Comparison of ENCODE assay signal across 1 cellular context in genomic region chr1:161953256-161953920, GRCh38.
TF ChIP-seq lines count a peak whose summit lies in the region.

No MANE protein-coding gene starts in this region.

TF ChIP-seq in K562, 482 proteins besides CTCF, POLR2A, EP300 and RAD21 (continued from another document and continues in another):
- TF ChIP-seq, protein P1, sequence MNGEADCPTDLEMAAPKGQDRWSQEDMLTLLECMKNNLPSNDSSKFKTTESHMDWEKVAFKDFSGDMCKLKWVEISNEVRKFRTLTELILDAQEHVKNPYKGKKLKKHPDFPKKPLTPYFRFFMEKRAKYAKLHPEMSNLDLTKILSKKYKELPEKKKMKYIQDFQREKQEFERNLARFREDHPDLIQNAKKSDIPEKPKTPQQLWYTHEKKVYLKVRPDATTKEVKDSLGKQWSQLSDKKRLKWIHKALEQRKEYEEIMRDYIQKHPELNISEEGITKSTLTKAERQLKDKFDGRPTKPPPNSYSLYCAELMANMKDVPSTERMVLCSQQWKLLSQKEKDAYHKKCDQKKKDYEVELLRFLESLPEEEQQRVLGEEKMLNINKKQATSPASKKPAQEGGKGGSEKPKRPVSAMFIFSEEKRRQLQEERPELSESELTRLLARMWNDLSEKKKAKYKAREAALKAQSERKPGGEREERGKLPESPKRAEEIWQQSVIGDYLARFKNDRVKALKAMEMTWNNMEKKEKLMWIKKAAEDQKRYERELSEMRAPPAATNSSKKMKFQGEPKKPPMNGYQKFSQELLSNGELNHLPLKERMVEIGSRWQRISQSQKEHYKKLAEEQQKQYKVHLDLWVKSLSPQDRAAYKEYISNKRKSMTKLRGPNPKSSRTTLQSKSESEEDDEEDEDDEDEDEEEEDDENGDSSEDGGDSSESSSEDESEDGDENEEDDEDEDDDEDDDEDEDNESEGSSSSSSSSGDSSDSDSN (IDR thresholded peaks at IDR 0.05; ENCODE audit: borderline replicate concordance in 1 of 2, low read depth in 2 of 2, low read length in 2 of 2): no peak
- no peak for TF ChIP-seq FOXO4 (CRISPR knock-in tag; IDR thresholded peaks at IDR 0.05)
- no peak for TF ChIP-seq ARNT (IDR thresholded peaks at IDR 0.05)
- TF ChIP-seq TRIM28 (IDR thresholded peaks at IDR 0.05): no peak
- no peak for TF ChIP-seq PML (IDR thresholded peaks at IDR 0.05; ENCODE audit: low read length)
- 0 out of 2 replicates have a peak, but pooled peaks have one; percentile 24 for TF ChIP-seq ZNF76 (CRISPR knock-in tag; IDR thresholded peaks at IDR 0.05; ENCODE audit: borderline replicate concordance)
- TF ChIP-seq NONO (IDR thresholded peaks at IDR 0.05; ENCODE audit: low read depth in 2 of 2, low read length in 1 of 2): no peak
- TF ChIP-seq, protein P2, sequence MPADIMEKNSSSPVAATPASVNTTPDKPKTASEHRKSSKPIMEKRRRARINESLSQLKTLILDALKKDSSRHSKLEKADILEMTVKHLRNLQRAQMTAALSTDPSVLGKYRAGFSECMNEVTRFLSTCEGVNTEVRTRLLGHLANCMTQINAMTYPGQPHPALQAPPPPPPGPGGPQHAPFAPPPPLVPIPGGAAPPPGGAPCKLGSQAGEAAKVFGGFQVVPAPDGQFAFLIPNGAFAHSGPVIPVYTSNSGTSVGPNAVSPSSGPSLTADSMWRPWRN (IDR thresholded peaks at IDR 0.05; ENCODE audit: low read depth): peak; percentile 29; the same call in 1 of the 2 replicates
- TF ChIP-seq FOXK2 (conservative IDR thresholded peaks at IDR 0.05 in 1 of 2, IDR thresholded peaks at IDR 0.05 in 1 of 2; ENCODE audit: low read depth in 2 of 2): no peak
- TF ChIP-seq FOSL1 (tag; conservative IDR thresholded peaks at IDR 0.05): 0 out of 2 replicates have a peak, but pooled peaks have one; percentile 30
- TF ChIP-seq ZNF740 (CRISPR knock-in tag; IDR thresholded peaks at IDR 0.05): no peak
- TF ChIP-seq ZNF740 (tag; IDR thresholded peaks at IDR 0.05): no peak
- TF ChIP-seq MAFG (tag; conservative IDR thresholded peaks at IDR 0.05): peak; percentile 85
- TF ChIP-seq FUS (optimal IDR thresholded peaks at IDR 0.05; ENCODE audit: low read depth, low read length): no peak
- TF ChIP-seq PHTF2 (CRISPR knock-in tag; IDR thresholded peaks at IDR 0.05): no peak
- TF ChIP-seq COPS2 (conservative IDR thresholded peaks at IDR 0.05): no peak
- TF ChIP-seq CC2D1A (IDR thresholded peaks at IDR 0.05): no peak
- TF ChIP-seq YBX1 (IDR thresholded peaks at IDR 0.05): no peak
- no peak for TF ChIP-seq GTF3C2 (IDR thresholded peaks at IDR 0.05; ENCODE audit: borderline replicate concordance, extremely low read depth, insufficient read length)
- no peak for TF ChIP-seq ZNF224 (CRISPR knock-in tag; IDR thresholded peaks at IDR 0.05)
- peak; percentile 49; the same call in 1 of the 2 replicates for TF ChIP-seq ZBTB17 (CRISPR knock-in tag; IDR thresholded peaks at IDR 0.05)
- TF ChIP-seq KAT8 (IDR thresholded peaks at IDR 0.05; ENCODE audit: low read depth): no peak
- peak; percentile 55; the same call in 1 of the 2 replicates for TF ChIP-seq TEAD4 (IDR thresholded peaks at IDR 0.05; ENCODE audit: low read length)
- TF ChIP-seq TEAD4 (CRISPR knock-in tag; IDR thresholded peaks at IDR 0.05; ENCODE audit: borderline replicate concordance): no peak
- TF ChIP-seq SAP30 (IDR thresholded peaks at IDR 0.05; ENCODE audit: borderline replicate concordance, insufficient read depth, low read depth, low read length, poor library complexity, severe bottlenecking): no peak
- TF ChIP-seq PURB (CRISPR knock-in tag; IDR thresholded peaks at IDR 0.05; ENCODE audit: low read depth): no peak
- TF ChIP-seq DIDO1 (tag; IDR thresholded peaks at IDR 0.05; ENCODE audit: low read depth): no peak
- no peak for TF ChIP-seq ETS1 (conservative IDR thresholded peaks at IDR 0.05; ENCODE audit: control insufficient read depth, low read depth, low read length)
- TF ChIP-seq POU5F1 (IDR thresholded peaks at IDR 0.05; ENCODE audit: borderline replicate concordance, low read depth, low read length, partially characterized antibody): no peak
- TF ChIP-seq TCF3 (CRISPR knock-in tag; IDR thresholded peaks at IDR 0.05): peak; percentile 59
- peak; percentile 64; the same call in 1 of the 2 replicates for TF ChIP-seq CBFA2T2 (conservative IDR thresholded peaks at IDR 0.05)
- no peak for TF ChIP-seq SRSF1 (IDR thresholded peaks at IDR 0.05; ENCODE audit: low read depth, low read length)
- peak; percentile 80 for TF ChIP-seq SMARCE1 (IDR thresholded peaks at IDR 0.05)
- TF ChIP-seq ZNF282 (CRISPR knock-in tag; IDR thresholded peaks at IDR 0.05): no peak
- TF ChIP-seq, protein P3, sequence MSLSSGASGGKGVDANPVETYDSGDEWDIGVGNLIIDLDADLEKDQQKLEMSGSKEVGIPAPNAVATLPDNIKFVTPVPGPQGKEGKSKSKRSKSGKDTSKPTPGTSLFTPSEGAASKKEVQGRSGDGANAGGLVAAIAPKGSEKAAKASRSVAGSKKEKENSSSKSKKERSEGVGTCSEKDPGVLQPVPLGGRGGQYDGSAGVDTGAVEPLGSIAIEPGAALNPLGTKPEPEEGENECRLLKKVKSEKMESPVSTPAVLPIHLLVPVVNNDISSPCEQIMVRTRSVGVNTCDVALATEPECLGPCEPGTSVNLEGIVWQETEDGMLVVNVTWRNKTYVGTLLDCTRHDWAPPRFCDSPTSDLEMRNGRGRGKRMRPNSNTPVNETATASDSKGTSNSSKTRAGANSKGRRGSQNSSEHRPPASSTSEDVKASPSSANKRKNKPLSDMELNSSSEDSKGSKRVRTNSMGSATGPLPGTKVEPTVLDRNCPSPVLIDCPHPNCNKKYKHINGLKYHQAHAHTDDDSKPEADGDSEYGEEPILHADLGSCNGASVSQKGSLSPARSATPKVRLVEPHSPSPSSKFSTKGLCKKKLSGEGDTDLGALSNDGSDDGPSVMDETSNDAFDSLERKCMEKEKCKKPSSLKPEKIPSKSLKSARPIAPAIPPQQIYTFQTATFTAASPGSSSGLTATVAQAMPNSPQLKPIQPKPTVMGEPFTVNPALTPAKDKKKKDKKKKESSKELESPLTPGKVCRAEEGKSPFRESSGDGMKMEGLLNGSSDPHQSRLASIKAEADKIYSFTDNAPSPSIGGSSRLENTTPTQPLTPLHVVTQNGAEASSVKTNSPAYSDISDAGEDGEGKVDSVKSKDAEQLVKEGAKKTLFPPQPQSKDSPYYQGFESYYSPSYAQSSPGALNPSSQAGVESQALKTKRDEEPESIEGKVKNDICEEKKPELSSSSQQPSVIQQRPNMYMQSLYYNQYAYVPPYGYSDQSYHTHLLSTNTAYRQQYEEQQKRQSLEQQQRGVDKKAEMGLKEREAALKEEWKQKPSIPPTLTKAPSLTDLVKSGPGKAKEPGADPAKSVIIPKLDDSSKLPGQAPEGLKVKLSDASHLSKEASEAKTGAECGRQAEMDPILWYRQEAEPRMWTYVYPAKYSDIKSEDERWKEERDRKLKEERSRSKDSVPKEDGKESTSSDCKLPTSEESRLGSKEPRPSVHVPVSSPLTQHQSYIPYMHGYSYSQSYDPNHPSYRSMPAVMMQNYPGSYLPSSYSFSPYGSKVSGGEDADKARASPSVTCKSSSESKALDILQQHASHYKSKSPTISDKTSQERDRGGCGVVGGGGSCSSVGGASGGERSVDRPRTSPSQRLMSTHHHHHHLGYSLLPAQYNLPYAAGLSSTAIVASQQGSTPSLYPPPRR (CRISPR knock-in tag; IDR thresholded peaks at IDR 0.05; ENCODE audit: borderline replicate concordance): no peak
- no peak for TF ChIP-seq GTF2F1 (IDR thresholded peaks at IDR 0.05; ENCODE audit: low read depth, low read length)
- no peak for TF ChIP-seq ZNF134 (CRISPR knock-in tag; conservative IDR thresholded peaks at IDR 0.05)
- no peak for TF ChIP-seq GTF2A2 (tag; IDR thresholded peaks at IDR 0.05)
- TF ChIP-seq ZNF324 (CRISPR knock-in tag; IDR thresholded peaks at IDR 0.05): no peak
- no peak for TF ChIP-seq FOS (IDR thresholded peaks at IDR 0.05; ENCODE audit: extremely low read depth, insufficient read length)
- TF ChIP-seq SPI1 (IDR thresholded peaks at IDR 0.05; ENCODE audit: borderline replicate concordance, low read depth, low read length): 0 out of 2 replicates have a peak, but pooled peaks have one; percentile 9
- TF ChIP-seq JUND (IDR thresholded peaks at IDR 0.05; ENCODE audit: borderline replicate concordance, low read depth, low read length): peak; percentile 70; the same call in 1 of the 2 replicates
- TF ChIP-seq JUND (tag; IDR thresholded peaks at IDR 0.05; ENCODE audit: borderline replicate concordance, low read depth, low read length): peak; percentile 62; the same call in 2 of the 3 replicates
- TF ChIP-seq ERF (CRISPR knock-in tag; IDR thresholded peaks at IDR 0.05): no peak
- no peak for TF ChIP-seq SRSF9 (IDR thresholded peaks at IDR 0.05; ENCODE audit: borderline replicate concordance, low read depth, low read length)
- TF ChIP-seq ELK3 (CRISPR knock-in tag; IDR thresholded peaks at IDR 0.05): no peak
- TF ChIP-seq, protein P4, sequence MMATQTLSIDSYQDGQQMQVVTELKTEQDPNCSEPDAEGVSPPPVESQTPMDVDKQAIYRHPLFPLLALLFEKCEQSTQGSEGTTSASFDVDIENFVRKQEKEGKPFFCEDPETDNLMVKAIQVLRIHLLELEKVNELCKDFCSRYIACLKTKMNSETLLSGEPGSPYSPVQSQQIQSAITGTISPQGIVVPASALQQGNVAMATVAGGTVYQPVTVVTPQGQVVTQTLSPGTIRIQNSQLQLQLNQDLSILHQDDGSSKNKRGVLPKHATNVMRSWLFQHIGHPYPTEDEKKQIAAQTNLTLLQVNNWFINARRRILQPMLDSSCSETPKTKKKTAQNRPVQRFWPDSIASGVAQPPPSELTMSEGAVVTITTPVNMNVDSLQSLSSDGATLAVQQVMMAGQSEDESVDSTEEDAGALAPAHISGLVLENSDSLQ (IDR thresholded peaks at IDR 0.05): peak; percentile 54
